18 cellular contexts compared by ENCODE assay signal in genomic region chr6:108800510-108800909, GRCh38. TPM values are rescaled to one million over a fixed set of nuclear protein-coding genes. Genes with fewer than 3 reads are reported as not detected.
DNase-seq lines count a peak whose midpoint lies in the region; ATAC-seq and TF ChIP-seq lines count a peak whose summit lies in the region.
"Had no signal": no experiment of that assay in that cellular context is flagged by ENCODE, and none has a peak within 500 bp of the region (broad histone marks: within the 10 kb centered on the region; RNA-seq: fewer than 3 reads in every experiment).

No MANE protein-coding gene starts in this region.

- H3K27ac Mint-ChIP-seq in activated naive CD4-positive, alpha-beta T cell treated with anti-CD3 and anti-CD28 coated beads, Interleukin-2, amount 50 U/mL, for 72 hours = no peak overlapping the region
- H3K27ac Mint-ChIP-seq: activated naive CD8-positive, alpha-beta T cell had no signal

- TF ChIP-seq POLR2A in body of pancreas (IDR thresholded peaks at IDR 0.05) = no peak

- no peak overlapping the region for H3K27ac ChIP-seq in lower lobe of right lung
- H3K27ac ChIP-seq in body of pancreas = no peak overlapping the region
- H3K27ac ChIP-seq: colonic mucosa, prostate gland, uterus had no signal

- H3K36me3 Mint-ChIP-seq in activated naive CD4-positive, alpha-beta T cell treated with anti-CD3 and anti-CD28 coated beads, Interleukin-2, amount 50 U/mL, for 72 hours = no peaks in the 10 kb centered on the region
- H3K36me3 Mint-ChIP-seq: activated naive CD8-positive, alpha-beta T cell had no signal

- H3K4me1 ChIP-seq in lower lobe of right lung = peaks cover 33% of the 10 kb centered on the region
- H3K4me1 ChIP-seq in body of pancreas = peaks cover 55% of the 10 kb centered on the region
- H3K4me1 ChIP-seq: colonic mucosa, prostate gland, uterus had no signal

- H3K36me3 ChIP-seq in lower lobe of right lung = no peaks in the 10 kb centered on the region
- H3K36me3 ChIP-seq in body of pancreas (replicated peaks in 1 of 2; ENCODE audit: insufficient read depth in 1 of 2, low read depth in 2 of 2) = no peaks in the 10 kb centered on the region
- H3K36me3 ChIP-seq: colonic mucosa, prostate gland, uterus had no signal

- H3K9me3 ChIP-seq in lower lobe of right lung = no peaks in the 10 kb centered on the region
- no peaks in the 10 kb centered on the region for H3K9me3 ChIP-seq in body of pancreas
- H3K9me3 ChIP-seq: colonic mucosa, prostate gland, uterus had no signal

- 80 to 87% methylated on average over 5 of the region's 5 CpGs for WGBS in body of pancreas, 2 donors

- H3K27me3 ChIP-seq in lower lobe of right lung (ENCODE audit: low read depth) = no peaks in the 10 kb centered on the region
- no peaks in the 10 kb centered on the region for H3K27me3 ChIP-seq in body of pancreas
- H3K27me3 ChIP-seq: colonic mucosa, uterus had no signal

- intact Hi-C loops in lower lobe of right lung (cut with DNase I) = no loop called here
- intact Hi-C loops in body of pancreas (cut with DNase I) = no loop called here

- H3K4me3 ChIP-seq in astrocyte of the cerebellum (ENCODE audit: low read depth, low read length) (no peak overlapping the region), lower lobe of right lung (no peak overlapping the region), body of pancreas (no peak overlapping the region)
- H3K4me3 ChIP-seq: colonic mucosa, prostate gland, uterus had no signal

- in situ Hi-C loops in astrocyte of the cerebellum (cut with HindIII; ENCODE audit: low sequenced_read_pairs) = no loop called here

- no peaks in the 10 kb centered on the region for H3K9me3 Mint-ChIP-seq in activated naive CD4-positive, alpha-beta T cell treated with anti-CD3 and anti-CD28 coated beads, Interleukin-2, amount 50 U/mL, for 72 hours

- no peak for ATAC-seq in lower lobe of right lung
- ATAC-seq in activated naive CD4-positive, alpha-beta T cell treated with anti-CD3 and anti-CD28 coated beads, Interleukin-2, amount 50 U/mL, for 72 hours = no peak
- ATAC-seq in body of pancreas = no peak
- no peak for ATAC-seq in GM18873 (IDR thresholded peaks at IDR 0.05; ENCODE audit: low FRiP score, unreplicated experiment)
- ATAC-seq: esophagus mucosa had no signal

- TF ChIP-seq CTCF in astrocyte of the cerebellum (IDR thresholded peaks at IDR 0.05; ENCODE audit: low read depth, low read length, missing control alignments) (no peak), lower lobe of right lung (IDR thresholded peaks at IDR 0.05) (no peak), body of pancreas (IDR thresholded peaks at IDR 0.05) (no peak)

- peak; percentile 30 for DNase-seq in HCEC 1CT
- DNase-seq in astrocyte of the cerebellum (ENCODE audit: low read depth) = peak; percentile 6
- DNase-seq in hypothalamus (lab: John Stamatoyannopoulos, UW) = peak in 34 of 51 donors; percentile 11 to 79 (median 47)
- peak; percentile 86 for DNase-seq in putamen (ENCODE audit: low spot score)
- no peak for DNase-seq in lower lobe of right lung
- no peak for DNase-seq in activated naive CD4-positive, alpha-beta T cell treated with anti-CD3 and anti-CD28 coated beads, Interleukin-2, amount 50 U/mL, for 72 hours (ENCODE audit: low spot score in 2 of 2)
- no peak for DNase-seq in body of pancreas
- DNase-seq: activated CD4-positive, CD25-positive, alpha-beta regulatory T cell; activated CD8-positive, alpha-beta memory T cell treated with anti-CD3 and anti-CD28 coated beads, Interleukin-2, amount 50 U/mL, for 48 hours; colonic mucosa; DMS79 treated with DMSO at 0.1 percent for 48 hours; NCI-H1092 treated with DMSO at 0.1 percent for 48 hours; stimulated activated CD4-positive, alpha-beta T cell treated with anti-CD3 and anti-CD28 coated beads, Interleukin-4, amount 100 ng/mL, for 1 hour; uterus had no signal

RNA-seq across cellular contexts. Expression of gene ARMC2, which starts 47.7 kb away (rescaled TPM):
- 10.8 TPM for total RNA-seq in lower lobe of right lung
- 1 to 10 TPM; 2.3 to 3.3 TPM for total RNA-seq in activated naive CD4-positive, alpha-beta T cell treated with anti-CD3 and anti-CD28 coated beads, Interleukin-2, amount 50 U/mL, for 72 hours
- 1 to 10 TPM in 1 of 2 donors, under 1 TPM in 1; 0.66 to 1.6 TPM for total RNA-seq in body of pancreas

Comparison
In these comparisons a context has a peak if more than half of its experiments do, and no peak if none do; other contexts are left out.
1. DNase-seq: peak in HCEC 1CT (single experiment), astrocyte of the cerebellum (single experiment), hypothalamus (34 of 51) and putamen (single experiment); none in lower lobe of right lung (single experiment), activated naive CD4-positive, alpha-beta T cell treated with anti-CD3 and anti-CD28 coated beads, Interleukin-2, amount 50 U/mL, for 72 hours (0 of 2) and body of pancreas (0 of 4).